ENCODE assay signal across 15 cellular contexts in the genomic region with DNA sequence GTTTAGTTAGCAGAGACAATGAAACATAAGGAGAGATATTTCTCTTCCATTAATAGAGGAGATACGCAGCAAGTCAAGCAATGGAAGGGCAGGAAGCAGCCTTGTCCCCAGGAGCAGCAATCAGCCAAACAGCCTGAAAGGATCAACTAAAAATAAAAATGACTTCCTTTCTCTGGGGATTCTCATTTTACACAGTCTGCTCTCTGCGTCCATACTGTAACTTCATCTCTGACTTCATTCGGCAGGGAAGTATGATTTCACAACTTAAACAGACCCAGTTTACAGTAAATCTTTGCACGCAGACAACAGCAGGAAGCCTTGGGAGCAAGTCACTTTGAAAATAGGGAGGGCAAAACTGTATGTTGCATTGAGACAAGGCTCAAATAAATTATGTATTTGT.
DNase-seq lines count a peak whose midpoint lies in the region; ATAC-seq and TF ChIP-seq lines count a peak whose summit lies in the region.
"Had no signal": no experiment of that assay in that cellular context is flagged by ENCODE, and none has a peak within 500 bp of the region (broad histone marks: within the 10 kb centered on the region; RNA-seq: fewer than 3 reads in every experiment).

No MANE protein-coding gene starts in this region.

- H3K56ac ChIP-seq in H9 (ENCODE audit: insufficient read length, low read depth, low read length) = no peak overlapping the region

- H3K4me1 ChIP-seq in H9 (ENCODE audit: insufficient read depth, low read length) = no peaks in the 10 kb centered on the region
- no peaks in the 10 kb centered on the region for H3K4me1 ChIP-seq in neuronal stem cell (ENCODE audit: control insufficient read depth in 2 of 2, insufficient read depth in 1 of 2, low read depth in 1 of 2, low read length in 2 of 2)

- H3K23ac ChIP-seq in H9 (ENCODE audit: insufficient read length, low read depth, low read length) = no peak overlapping the region
- no peak overlapping the region for H3K23ac ChIP-seq in neuronal stem cell (ENCODE audit: low read depth, low read length, poor library complexity)

- no peaks in the 10 kb centered on the region for H3K79me2 ChIP-seq in H9 (ENCODE audit: insufficient read depth, low read length)

- no CpG with 5 or more reads among the region's 4 CpGs for WGBS in H9 (ENCODE audit: extremely low coverage, insufficient read length, low lambda C conversion rate)
- no CpG with 5 or more reads among the region's 4 CpGs for WGBS in neuronal stem cell (ENCODE audit: extremely low coverage in 2 of 2, insufficient read length in 2 of 2, insufficient replicate concordance in 1 of 2), 2 donors

- H2BK15ac ChIP-seq in H9 (ENCODE audit: low read depth, low read length) (no peak overlapping the region), neuronal stem cell (ENCODE audit: low read length) (no peak overlapping the region)

- H3K4me1 Mint-ChIP-seq in H9 = 0 out of 4 replicates have a peak, but pooled peaks cover 0 to 4% of the 10 kb centered on the region in 2 experiments
- H3K4me1 Mint-ChIP-seq: stimulated activated effector memory CD8-positive, alpha-beta T cell treated with anti-CD3 and anti-CD28 coated beads, Interleukin-12 subunit alpha, Interleukin-12 subunit beta, amount 100 ng/mL, for 72 hours; WTC11 had no signal

- H3K79me1 ChIP-seq in H9 (ENCODE audit: insufficient read depth, low read depth, low read length, poor library complexity, severe bottlenecking) (no peaks in the 10 kb centered on the region), neuronal stem cell (ENCODE audit: low read depth, low read length) (no peaks in the 10 kb centered on the region)

- no peaks in the 10 kb centered on the region for H3K9me3 ChIP-seq in H9 (ENCODE audit: control insufficient read depth, low read depth, low read length)
- H3K9me3 ChIP-seq in neuronal stem cell (replicated peaks in 1 of 2; ENCODE audit: control insufficient read depth in 2 of 2, insufficient read depth in 1 of 2, low read depth in 1 of 2, low read length in 2 of 2) = no peaks in the 10 kb centered on the region

- H2AFZ ChIP-seq in H9 (ENCODE audit: low read length) (peak overlapping the region; percentile 78), neuronal stem cell (ENCODE audit: low read length) (peak overlapping the region; percentile 17)

- H2BK20ac ChIP-seq in H9 (ENCODE audit: low read depth, low read length, poor library complexity, severe bottlenecking) = no peak overlapping the region

- H4K5ac ChIP-seq in H9 (ENCODE audit: insufficient read length, low read depth, low read length) = no peak overlapping the region

- no peak overlapping the region for H2BK120ac ChIP-seq in H9 (ENCODE audit: low read depth, low read length, poor library complexity, severe bottlenecking)
- no peak overlapping the region for H2BK120ac ChIP-seq in neuronal stem cell (ENCODE audit: low read depth, low read length)

- H3K36me3 ChIP-seq in neuronal stem cell (replicated peaks in 1 of 2; ENCODE audit: control insufficient read depth in 2 of 2, insufficient read depth in 2 of 2, low read length in 2 of 2) = no peaks in the 10 kb centered on the region

- H3K18ac ChIP-seq in H9 (ENCODE audit: insufficient read length, low read depth, low read length) (no peak overlapping the region), neuronal stem cell (ENCODE audit: low read length) (no peak overlapping the region)

- no peaks in the 10 kb centered on the region for H3K27me3 Mint-ChIP-seq in H9 (ENCODE audit: low read depth)

- H3T11ph ChIP-seq in H9 (ENCODE audit: low read length) = no peak overlapping the region

- H3K27ac Mint-ChIP-seq in H9 = no peak overlapping the region
- H3K27ac Mint-ChIP-seq: activated CD8-positive, alpha-beta T cell treated with anti-CD3 and anti-CD28 coated beads, Interleukin-2, amount 10 ng/mL, durations not matched to agents 7 days and 5 days; stimulated activated effector memory CD8-positive, alpha-beta T cell treated with anti-CD3 and anti-CD28 coated beads, Interleukin-12 subunit alpha, Interleukin-12 subunit beta, amount 100 ng/mL, for 72 hours; T-helper 1 cell treated with Interleukin-12 subunit alpha and Interleukin-12 subunit beta and Interleukin-4 antibody, amounts not matched to agents 30 μg/mL and 1 μg/mL, for 36 hours; WTC11 had no signal

- H4K20me1 ChIP-seq in H9 (ENCODE audit: control insufficient read depth, insufficient read depth, insufficient read length) = no peaks in the 10 kb centered on the region

- no peaks in the 10 kb centered on the region for H3K23me2 ChIP-seq in H9 (ENCODE audit: insufficient read length, low read depth, low read length, poor library complexity, severe bottlenecking)

- H2AK5ac ChIP-seq in H9 (ENCODE audit: insufficient read length, low read length) (no peak overlapping the region), neuronal stem cell (ENCODE audit: low read depth, low read length) (no peak overlapping the region)

- no peak overlapping the region for H3K4me3 Mint-ChIP-seq in H9
- H3K4me3 Mint-ChIP-seq: activated CD8-positive, alpha-beta T cell treated with anti-CD3 and anti-CD28 coated beads, Interleukin-2, amount 10 ng/mL, durations not matched to agents 7 days and 5 days; stimulated activated effector memory CD8-positive, alpha-beta T cell treated with anti-CD3 and anti-CD28 coated beads, Interleukin-12 subunit alpha, Interleukin-12 subunit beta, amount 100 ng/mL, for 72 hours; T-helper 1 cell treated with Interleukin-12 subunit alpha and Interleukin-12 subunit beta and Interleukin-4 antibody, amounts not matched to agents 30 μg/mL and 1 μg/mL, for 36 hours; WTC11 had no signal

- no peak overlapping the region for H3K4me3 ChIP-seq in fibroblast of pulmonary artery (replicated peaks; ENCODE audit: low read depth, low read length)
- no peak overlapping the region for H3K4me3 ChIP-seq in neuronal stem cell (ENCODE audit: low read length in 2 of 2)

- no peak overlapping the region for H3K27ac ChIP-seq in H9 (ENCODE audit: insufficient read length, low read depth, low read length)
- no peak overlapping the region for H3K27ac ChIP-seq in neuronal stem cell (replicated peaks; ENCODE audit: low read length)

- H3K14ac ChIP-seq in H9 (ENCODE audit: insufficient read depth, low read length) (no peak overlapping the region), neuronal stem cell (ENCODE audit: low read length) (no peak overlapping the region)

- H2BK5ac ChIP-seq in H9 (ENCODE audit: insufficient read length, low read length) (no peak overlapping the region), neuronal stem cell (ENCODE audit: low read length) (no peak overlapping the region)

- H4K91ac ChIP-seq in H9 (ENCODE audit: insufficient read length, low read depth, low read length) = no peak overlapping the region
- H4K91ac ChIP-seq in neuronal stem cell (ENCODE audit: low read depth, low read length, poor library complexity) = no peak overlapping the region

- no peak for TF ChIP-seq CTCF in H9 (conservative IDR thresholded peaks at IDR 0.05)
- TF ChIP-seq CTCF in fibroblast of pulmonary artery (IDR thresholded peaks at IDR 0.05; ENCODE audit: low read length, missing control alignments) = no peak

- H3K4me2 ChIP-seq in H9 (ENCODE audit: insufficient read depth, insufficient read length, low read length) (no peak overlapping the region), neuronal stem cell (ENCODE audit: insufficient read depth, low read length, poor library complexity, severe bottlenecking) (no peak overlapping the region)

- H2BK12ac ChIP-seq in H9 (ENCODE audit: insufficient read length, low read depth, low read length) (no peak overlapping the region), neuronal stem cell (ENCODE audit: low read length) (no peak overlapping the region)

- no peak for ATAC-seq in HG02623 (IDR thresholded peaks at IDR 0.05; ENCODE audit: unreplicated experiment)
- ATAC-seq: activated CD8-positive, alpha-beta T cell treated with anti-CD3 and anti-CD28 coated beads, Interleukin-2, amount 10 ng/mL, durations not matched to agents 7 days and 5 days; stimulated activated effector memory CD8-positive, alpha-beta T cell treated with anti-CD3 and anti-CD28 coated beads, Interleukin-12 subunit alpha, Interleukin-12 subunit beta, amount 100 ng/mL, for 72 hours; WTC11 had no signal

- H3K27me3 ChIP-seq in H9 (ENCODE audit: insufficient read depth, low read length) (no peaks in the 10 kb centered on the region), neuronal stem cell (ENCODE audit: control insufficient read depth in 3 of 3, insufficient read depth in 3 of 3, low read depth in 1 of 3, low read length in 3 of 3) (no peaks in the 10 kb centered on the region)

- H3K9me3 Mint-ChIP-seq in H9 = no peaks in the 10 kb centered on the region
- H3K9me3 Mint-ChIP-seq: stimulated activated effector memory CD8-positive, alpha-beta T cell treated with anti-CD3 and anti-CD28 coated beads, Interleukin-12 subunit alpha, Interleukin-12 subunit beta, amount 100 ng/mL, for 72 hours; T-helper 1 cell treated with Interleukin-12 subunit alpha and Interleukin-12 subunit beta and Interleukin-4 antibody, amounts not matched to agents 30 μg/mL and 1 μg/mL, for 36 hours; WTC11 had no signal

- H3K4ac ChIP-seq in H9 (ENCODE audit: low read depth, low read length) (no peak overlapping the region), neuronal stem cell (ENCODE audit: low read length) (no peak overlapping the region)

- DNase-seq in H9 = no peak
- DNase-seq in NOMO-1 treated with dmso at 0.1 percent for 144 hours (lab: John Stamatoyannopoulos, UW; ENCODE audit: unreplicated experiment) = peak; percentile 15
- DNase-seq in fibroblast of pulmonary artery (ENCODE audit: low read depth) = peak; percentile 79
- no peak for DNase-seq in neuronal stem cell (ENCODE audit: low spot score)
- DNase-seq in HUDEP-2 (lab: John Stamatoyannopoulos, UW; ENCODE audit: unreplicated experiment in 76 of 76) = no peak
- no peak for DNase-seq in NCI-H2081 (lab: John Stamatoyannopoulos, UW)
- DNase-seq in NCI-H446 treated with DMSO at 0.1 percent for 48 hours (lab: John Stamatoyannopoulos, UW) = no peak
- DNase-seq: activated CD8-positive, alpha-beta T cell treated with anti-CD3 and anti-CD28 coated beads, Interleukin-2, amount 10 ng/mL, durations not matched to agents 7 days and 5 days; Calu3; NCI-H2107; NCI-H748 treated with DMSO at 0.1 percent for 48 hours had no signal

- H3K9ac ChIP-seq in H9 (ENCODE audit: extremely low read depth, insufficient read length, low read length) (no peak overlapping the region), neuronal stem cell (ENCODE audit: low read depth, low read length, poor library complexity) (no peak overlapping the region)

- H4K8ac ChIP-seq in H9 (replicated peaks; ENCODE audit: insufficient read length, low read depth, low read length) (no peak overlapping the region), neuronal stem cell (ENCODE audit: low read depth, low read length) (no peak overlapping the region)

- no peaks in the 10 kb centered on the region for H3K36me3 Mint-ChIP-seq in H9 (ENCODE audit: insufficient read depth in 1 of 3, low read depth in 3 of 3)
- H3K36me3 Mint-ChIP-seq: stimulated activated effector memory CD8-positive, alpha-beta T cell treated with anti-CD3 and anti-CD28 coated beads, Interleukin-12 subunit alpha, Interleukin-12 subunit beta, amount 100 ng/mL, for 72 hours; WTC11 had no signal

Comparison
In these comparisons a context has a peak if more than half of its experiments do, and no peak if none do; other contexts are left out.
1. DNase-seq: peak in NOMO-1 treated with dmso at 0.1 percent for 144 hours (single experiment) and fibroblast of pulmonary artery (single experiment); none in H9 (single experiment), neuronal stem cell (single experiment), HUDEP-2 (0 of 76), NCI-H2081 (0 of 2) and NCI-H446 treated with DMSO at 0.1 percent for 48 hours (single experiment).